ENCODE assay signal across 30 cellular contexts in the genomic region with DNA sequence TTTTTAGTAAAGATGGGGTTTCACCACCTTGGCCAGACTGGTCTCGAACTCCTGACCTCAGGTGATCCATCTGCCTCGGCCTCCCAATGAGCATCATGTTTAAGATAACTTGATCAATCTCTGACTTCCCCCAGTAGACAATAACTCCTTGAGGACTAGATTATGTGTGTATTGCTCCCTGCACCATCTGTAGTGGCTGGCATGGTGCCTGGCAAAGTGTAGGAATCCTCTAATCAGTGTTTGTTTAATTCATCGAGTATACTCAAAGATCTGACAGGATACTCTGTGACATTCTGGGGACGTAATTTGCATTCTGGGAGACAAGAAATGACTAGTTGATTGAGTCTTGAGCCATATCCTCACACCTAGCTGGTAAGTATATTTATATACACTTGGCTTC.
"Had no signal": no experiment of that assay in that cellular context is flagged by ENCODE, and none has a peak within 500 bp of the region (broad histone marks: within the 10 kb centered on the region; RNA-seq: fewer than 3 reads in every experiment).

No MANE protein-coding gene starts in this region.

- ATAC-seq: activated CD4-positive, CD25-positive, alpha-beta regulatory T cell treated with anti-CD3 and anti-CD28 coated beads, Interleukin-2, amount 50 U/mL, for 24 hours; activated naive CD4-positive, alpha-beta T cell treated with anti-CD3 and anti-CD28 coated beads, Interleukin-2, amount 50 U/mL, for 72 hours; activated naive CD8-positive, alpha-beta T cell treated with anti-CD3 and anti-CD28 coated beads, Interleukin-2, amount 50 U/mL, for 24 hours; activated T-cell treated with anti-CD3 and anti-CD28 coated beads, Interleukin-2, amount 50 U/mL, for 4 hours; SK-N-SH treated with all-trans-retinoic acid at 6 μM for 48 hours had no signal

- DNase-seq: activated CD4-positive, alpha-beta T cell treated with anti-CD3 and anti-CD28 coated beads for 48 hours; activated CD4-positive, alpha-beta T cell treated with anti-CD3 and anti-CD28 coated beads, Interleukin-2, amount 50 U/mL, for 48 hours; activated effector memory CD4-positive, alpha-beta T cell treated with anti-CD3 and anti-CD28 coated beads, Interleukin-2, amount 50 U/mL, for 16 hours; activated naive CD4-positive, alpha-beta T cell treated with Interleukin-2 at 50 U/mL for 16 hours; activated naive CD8-positive, alpha-beta T cell treated with anti-CD3 and anti-CD28 coated beads, Interleukin-2, amount 50 U/mL, for 24 hours; activated T-cell treated with anti-CD3 and anti-CD28 coated beads, Interleukin-2, amount 50 U/mL, for 4 hours; Kasumi-1; KBM-7; NCI-H1105 treated with DMSO at 0.1 percent for 48 hours; NCI-H1436 treated with DMSO at 0.1 percent for 48 hours; NCI-H187; NCI-H2171; NCI-H2227 treated with DMSO at 0.1 percent for 48 hours; NCI-H446 treated with DMSO at 0.1 percent for 48 hours; NCI-H526; NCI-H774; NK-92 treated with Interleukin-12 subunit alpha and Interleukin-12 subunit beta, amount 100 ng/mL, for 24 hours; OCI-M1; Peyer's patch; SHP77; SW 1271 had no signal

- H3K36me3 Mint-ChIP-seq: activated naive CD4-positive, alpha-beta T cell treated with anti-CD3 and anti-CD28 coated beads, Interleukin-2, amount 50 U/mL, for 72 hours; brain had no signal

- H3K4me3 ChIP-seq: ascending aorta, cardiac muscle cell, Peyer's patch, SJSA1 had no signal

- H3K9me3 ChIP-seq: ascending aorta, Peyer's patch, SJSA1 had no signal

- H3K27me3 ChIP-seq: ascending aorta, cardiac muscle cell, Peyer's patch, SJSA1 had no signal

- H3K36me3 ChIP-seq: ascending aorta, cardiac muscle cell, Peyer's patch, SJSA1 had no signal

- H3K4me1 ChIP-seq: ascending aorta, Peyer's patch had no signal

- H3K27ac ChIP-seq: ascending aorta, cardiac muscle cell, Peyer's patch, RWPE1, SJSA1 had no signal

- H3K9me3 Mint-ChIP-seq: activated naive CD4-positive, alpha-beta T cell treated with anti-CD3 and anti-CD28 coated beads, Interleukin-2, amount 50 U/mL, for 72 hours; activated naive CD8-positive, alpha-beta T cell treated with anti-CD3 and anti-CD28 coated beads, Interleukin-2, amount 50 U/mL, for 24 hours; activated T-cell treated with anti-CD3 and anti-CD28 coated beads, Interleukin-2, amount 50 U/mL, for 4 hours; T-helper 2 cell treated with Interferon-gamma antibody and Interleukin-4, amounts not matched to agents 5 μg/mL and 100 μg/mL, for 36 hours had no signal

- H3K27me3 Mint-ChIP-seq: activated naive CD8-positive, alpha-beta T cell treated with anti-CD3 and anti-CD28 coated beads, Interleukin-2, amount 50 U/mL, for 24 hours had no signal

- H3K27ac Mint-ChIP-seq: activated naive CD4-positive, alpha-beta T cell treated with anti-CD3 and anti-CD28 coated beads, Interleukin-2, amount 50 U/mL, for 72 hours; activated naive CD8-positive, alpha-beta T cell treated with anti-CD3 and anti-CD28 coated beads, Interleukin-2, amount 50 U/mL, for 24 hours; brain; T-helper 2 cell treated with Interferon-gamma antibody and Interleukin-4, amounts not matched to agents 5 μg/mL and 100 μg/mL, for 36 hours had no signal

- H3K4me1 Mint-ChIP-seq: activated naive CD8-positive, alpha-beta T cell treated with anti-CD3 and anti-CD28 coated beads, Interleukin-2, amount 50 U/mL, for 24 hours; brain had no signal

- H3K4me3 Mint-ChIP-seq: activated naive CD8-positive, alpha-beta T cell treated with anti-CD3 and anti-CD28 coated beads, Interleukin-2, amount 50 U/mL, for 24 hours; activated T-cell treated with anti-CD3 and anti-CD28 coated beads, Interleukin-2, amount 50 U/mL, for 4 hours; brain; T-helper 2 cell treated with Interferon-gamma antibody and Interleukin-4, amounts not matched to agents 5 μg/mL and 100 μg/mL, for 36 hours had no signal
